15 cellular contexts compared by ENCODE assay signal in the genomic region with DNA sequence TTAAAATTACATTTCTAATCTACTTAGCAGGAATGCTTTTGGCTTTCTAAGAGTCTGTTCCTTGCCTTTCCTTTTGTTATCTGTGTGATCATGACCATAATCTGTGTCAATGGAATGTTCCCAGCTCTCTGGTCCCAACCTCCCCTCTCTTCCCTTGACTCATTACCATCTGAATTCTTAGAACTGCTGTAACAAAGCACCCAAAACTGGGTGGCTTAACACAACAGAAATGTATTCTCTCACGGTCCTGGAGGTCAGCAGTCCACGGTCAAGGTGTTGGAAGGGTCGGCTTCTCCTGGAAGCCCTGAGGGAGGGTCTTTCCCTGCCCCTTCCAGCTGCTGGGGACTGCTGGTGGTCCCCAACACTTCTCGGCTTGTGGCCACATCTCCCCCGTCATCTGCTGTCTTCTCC.
DNase-seq lines count a peak whose midpoint lies in the region; ATAC-seq and TF ChIP-seq lines count a peak whose summit lies in the region.
"Had no signal": no experiment of that assay in that cellular context is flagged by ENCODE, and none has a peak within 500 bp of the region (broad histone marks: within the 10 kb centered on the region; RNA-seq: fewer than 3 reads in every experiment).

No MANE protein-coding gene starts in this region.

- H3K9ac ChIP-seq in NT2/D1 (ENCODE audit: insufficient read length, low read depth): no peak overlapping the region

- no peak for TF ChIP-seq CTCF in esophagus muscularis mucosa (IDR thresholded peaks at IDR 0.05)

- 75% methylated on average over 5 of the region's 5 CpGs for WGBS in esophagus muscularis mucosa

- peak; percentile 19 for DNase-seq in ELF-1 (ENCODE audit: low read depth, low spot score)
- peak; percentile 84 for DNase-seq in NT2/D1 (ENCODE audit: low read depth, low spot score)
- peak; percentile 68 for DNase-seq in esophagus muscularis mucosa (ENCODE audit: extremely low spot score)
- peak; percentile 49 for DNase-seq in posterior vena cava (ENCODE audit: low spot score)
- DNase-seq in cerebellar nuclear complex (lab: John Stamatoyannopoulos, UW): no peak
- DNase-seq in NCI-H524 treated with DMSO at 0.1 percent for 48 hours (lab: John Stamatoyannopoulos, UW): no peak
- DNase-seq: activated CD4-positive, alpha-beta T cell treated with anti-CD3 and anti-CD28 coated beads, Interleukin-2, amount 50 U/mL, for 48 hours; gastrocnemius medialis; left ventricle myocardium superior; NCI-H1105 treated with DMSO at 0.1 percent for 48 hours; NCI-H82; Peyer's patch; stimulated activated CD4-positive, alpha-beta T cell treated with anti-CD3 and anti-CD28 coated beads, Interleukin-2, amount 100 ng/mL, for 48 hours had no signal

- no peak overlapping the region for H3K27ac ChIP-seq in esophagus muscularis mucosa (replicated peaks in 1 of 4)
- H3K27ac ChIP-seq: gastrocnemius medialis, Peyer's patch had no signal

- TF ChIP-seq POLR2A in esophagus muscularis mucosa (IDR thresholded peaks at IDR 0.05; ENCODE audit: low read depth): no peak

- intact Hi-C loops in esophagus muscularis mucosa (cut with DNase I) (no loop called here), posterior vena cava (cut with DNase I) (loop anchor here (10.0 kb wide), 1 partner anchor 375 kb away; no protein-coding TSS in a partner anchor)

- no peak overlapping the region for H3K4me3 ChIP-seq in NT2/D1 (ENCODE audit: insufficient read length, low read depth)
- H3K4me3 ChIP-seq in esophagus muscularis mucosa: no peak overlapping the region
- H3K4me3 ChIP-seq: gastrocnemius medialis, Peyer's patch had no signal

- no peak for ATAC-seq in GM18909 (IDR thresholded peaks at IDR 0.05; ENCODE audit: poor library complexity, unreplicated experiment)
- ATAC-seq: activated T-helper 17 cell treated with anti-CD3 and anti-CD28 coated beads, Interleukin-2, amount 50 U/mL, for 72 hours; gastrocnemius medialis; left ventricle myocardium superior had no signal

- H3K9me3 ChIP-seq in NT2/D1 (ENCODE audit: insufficient read depth, low read length) (peaks cover 10% of the 10 kb centered on the region; the same call in 1 of the 2 replicates), esophagus muscularis mucosa (no peaks in the 10 kb centered on the region)
- H3K9me3 ChIP-seq: gastrocnemius medialis, Peyer's patch had no signal

- H3K36me3 ChIP-seq in NT2/D1 (ENCODE audit: insufficient read depth, insufficient read length, low read length) (no peaks in the 10 kb centered on the region), esophagus muscularis mucosa (peaks cover 0 to 3% (median 0%) of the 10 kb centered on the region in 4 donors)
- H3K36me3 ChIP-seq: gastrocnemius medialis had no signal

- H3K27me3 ChIP-seq in NT2/D1 (ENCODE audit: insufficient read depth, insufficient read length) (peaks cover 5% of the 10 kb centered on the region), esophagus muscularis mucosa (no peaks in the 10 kb centered on the region)
- H3K27me3 ChIP-seq: gastrocnemius medialis, Peyer's patch had no signal

- H3K4me1 ChIP-seq in NT2/D1 (ENCODE audit: insufficient read depth, insufficient read length) (peaks cover 7% of the 10 kb centered on the region), esophagus muscularis mucosa (peaks cover 0 to 9% (median 4%) of the 10 kb centered on the region in 4 donors)
- H3K4me1 ChIP-seq: gastrocnemius medialis, Peyer's patch had no signal

- no peak for TF ChIP-seq EP300 in esophagus muscularis mucosa (IDR thresholded peaks at IDR 0.05)

Comparison
In these comparisons a context has a peak if more than half of its experiments do, and no peak if none do; other contexts are left out.
1. DNase-seq: peak in ELF-1 (single experiment), NT2/D1 (single experiment), esophagus muscularis mucosa (single experiment) and posterior vena cava (single experiment); none in cerebellar nuclear complex (0 of 2) and NCI-H524 treated with DMSO at 0.1 percent for 48 hours (single experiment).